Comparison of ENCODE assay signal across 30 cellular contexts in the genomic region with DNA sequence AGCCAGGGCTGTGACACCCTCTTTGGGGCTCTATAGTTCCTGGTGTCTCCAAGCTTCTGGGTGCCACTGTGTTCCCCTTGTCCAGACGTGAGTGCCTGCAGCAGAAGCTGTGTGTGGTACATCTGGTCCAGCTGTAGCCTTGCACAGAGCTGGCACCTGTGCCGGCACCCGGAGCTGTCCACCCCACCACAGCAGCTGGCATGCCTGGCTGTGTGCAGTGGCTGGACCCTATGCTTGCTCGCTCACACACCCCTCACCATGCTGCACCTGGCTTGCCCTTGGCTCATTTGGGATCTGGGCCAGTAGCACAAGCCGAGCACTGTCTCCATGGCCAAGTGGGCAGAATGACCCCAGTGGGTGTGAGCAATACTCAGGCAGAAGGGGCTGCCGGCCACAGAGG.
"Had no signal": no experiment of that assay in that cellular context is flagged by ENCODE, and none has a peak within 500 bp of the region (broad histone marks: within the 10 kb centered on the region; RNA-seq: fewer than 3 reads in every experiment).

No MANE protein-coding gene starts in this region.

- ATAC-seq: activated CD8-positive, alpha-beta T cell treated with anti-CD3 and anti-CD28 coated beads for 36 hours; body of pancreas; PC-3 had no signal

- H3K9ac ChIP-seq: SK-N-SH had no signal

- H3K4me1 ChIP-seq: adrenal gland, breast epithelium, Peyer's patch, SJSA1 had no signal

- H3K27ac ChIP-seq: adrenal gland, body of pancreas, breast epithelium, Peyer's patch, SJSA1 had no signal

- H3K4me2 ChIP-seq: SK-N-SH had no signal

- H3K36me3 ChIP-seq: MG63, SJSA1 had no signal

- H3K9me3 ChIP-seq: adrenal gland, MG63, Peyer's patch, SJSA1, SK-N-SH had no signal

- DNase-seq: activated CD4-positive, alpha-beta T cell treated with anti-CD3 and anti-CD28 coated beads, Interleukin-2, amount 10 ng/mL, durations not matched to agents 24 days and 14 days; activated CD4-positive, alpha-beta T cell treated with anti-CD3 and anti-CD28 coated beads, Interleukin-2, amount 50 U/mL, for 4 hours; activated CD8-positive, alpha-beta T cell treated with anti-CD3 and anti-CD28 coated beads for 36 hours; activated gamma-delta T cell treated with Interleukin-2 at 50 U/mL for 16 hours; activated naive CD4-positive, alpha-beta T cell treated with anti-CD3 and anti-CD28 coated beads for 36 hours; activated T-cell treated with anti-CD3 and anti-CD28 coated beads, Interleukin-2, amount 50 U/mL, for 24 hours; adrenal gland; body of pancreas; Kasumi-1; MG63; NCI-H1048; NCI-H1105 treated with DMSO at 0.1 percent for 48 hours; NCI-H1436; NCI-H1694; NCI-H1930; NCI-H2081 treated with DMSO at 0.1 percent for 48 hours; NCI-H226; NCI-H446 treated with DMSO at 0.1 percent for 48 hours; NCI-H524; NCI-H82; NK-92 treated with Interleukin-12 subunit alpha and Interleukin-12 subunit beta, amount 100 ng/mL, for 24 hours; PC-3; Peyer's patch; RPMI8226; SHP77 treated with DMSO at 0.1 percent for 48 hours; SK-N-SH had no signal

- H3K27me3 ChIP-seq: adrenal gland, body of pancreas, breast epithelium, MG63, Peyer's patch had no signal

- H3K4me3 ChIP-seq: adrenal gland, body of pancreas, breast epithelium, MG63, Peyer's patch, SJSA1 had no signal

- FAIRE-seq: astrocyte, TTC549 had no signal
